In the genomic region with DNA sequence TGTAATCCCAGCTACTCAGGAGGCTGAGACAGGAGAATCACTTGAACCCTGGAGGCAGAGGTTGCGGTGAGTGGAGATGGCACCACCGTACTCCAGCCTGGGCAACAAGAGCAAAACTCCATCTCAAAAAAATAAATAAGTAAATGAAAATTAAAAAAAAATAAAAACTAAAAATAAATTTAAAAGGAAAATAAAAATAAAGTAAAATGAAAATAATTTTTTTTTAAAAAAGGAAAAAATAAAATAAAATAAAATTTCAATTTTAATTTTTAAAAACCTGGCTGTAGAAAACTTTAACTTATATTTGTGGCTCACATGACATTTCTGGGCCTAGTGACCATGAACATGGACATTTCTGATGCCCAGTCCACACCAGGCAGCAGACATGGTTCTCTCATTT, we compare ENCODE assay signal across 19 cellular contexts. TPM values are rescaled to one million over a fixed set of nuclear protein-coding genes. Genes with fewer than 3 reads are reported as not detected.
DNase-seq lines count a peak whose midpoint lies in the region; ATAC-seq, FAIRE-seq and TF ChIP-seq lines count a peak whose summit lies in the region.
"Had no signal": no experiment of that assay in that cellular context is flagged by ENCODE, and none has a peak within 500 bp of the region (broad histone marks: within the 10 kb centered on the region; RNA-seq: fewer than 3 reads in every experiment).

No MANE protein-coding gene starts in this region.

- H3K4me2 ChIP-seq in BLaER1 = peak overlapping the region; percentile 71
- H3K4me2 ChIP-seq in KMS-11 = peak overlapping the region; percentile 60; the same call in 1 of the 2 replicates
- H3K4me2 ChIP-seq in astrocyte (ENCODE audit: low read length) = no peak overlapping the region
- H3K4me2 ChIP-seq in mesenchymal stem cell (ENCODE audit: low read length, poor library complexity, severe bottlenecking) = no peak overlapping the region
- H3K4me2 ChIP-seq: GM23338 had no signal

- H3K9me3 Mint-ChIP-seq in astrocyte (ENCODE audit: unreplicated experiment) = no peaks in the 10 kb centered on the region

- no peaks in the 10 kb centered on the region for H3K27me3 ChIP-seq in BLaER1
- no peaks in the 10 kb centered on the region for H3K27me3 ChIP-seq in KMS-11 (ENCODE audit: insufficient read depth, low read depth)
- peaks cover 5% of the 10 kb centered on the region for H3K27me3 ChIP-seq in astrocyte (ENCODE audit: insufficient read depth, low read length)
- peaks cover 33 to 55% of the 10 kb centered on the region in 2 experiments for H3K27me3 ChIP-seq in mesenchymal stem cell (ENCODE audit: control insufficient read depth in 1 of 2, insufficient read depth in 1 of 2, low read length in 2 of 2)

- H3K4me3 ChIP-seq in BLaER1 (no peak overlapping the region), KMS-11 (IDR thresholded peaks at IDR 0.05; ENCODE audit: insufficient read depth, low read depth, low read length) (no peak overlapping the region), astrocyte (ENCODE audit: insufficient read depth, low read depth, low read length) (no peak overlapping the region), mesenchymal stem cell (ENCODE audit: insufficient read depth in 1 of 2, low read depth in 1 of 2, low read length in 2 of 2) (no peak overlapping the region)
- H3K4me3 ChIP-seq: GM23338 had no signal

- H2BK5ac ChIP-seq in mesenchymal stem cell (ENCODE audit: low read depth, low read length, poor library complexity, severe bottlenecking) = no peak overlapping the region

- no peak overlapping the region for H3K18ac ChIP-seq in mesenchymal stem cell (ENCODE audit: low read depth in 1 of 2, low read length in 2 of 2)

- H4K8ac ChIP-seq in mesenchymal stem cell (ENCODE audit: low read length) = no peak overlapping the region

- H3K4me3 Mint-ChIP-seq in astrocyte (ENCODE audit: unreplicated experiment) = no peak overlapping the region
- H3K4me3 Mint-ChIP-seq: GM23338 had no signal

- H2BK12ac ChIP-seq in mesenchymal stem cell (ENCODE audit: low read length in 2 of 2) = peak overlapping the region in 1 of 2 experiments; percentile 51

- no peak for DNase-seq in astrocyte (ENCODE audit: low read depth)
- no peak for DNase-seq in mesenchymal stem cell
- no peak for DNase-seq in head of caudate nucleus
- DNase-seq in C1 segment of cervical spinal cord (lab: John Stamatoyannopoulos, UW) = no peak
- DNase-seq: BE2C, DND-41, NCI-H1417, NCI-H187 treated with DMSO at 0.1 percent for 48 hours, NCI-H748 treated with DMSO at 0.1 percent for 48 hours, PC-3 had no signal

- H3K23ac ChIP-seq in mesenchymal stem cell (ENCODE audit: low read length in 2 of 2) = peak overlapping the region in 1 of 2 experiments; percentile 14

- H3K27ac Mint-ChIP-seq in astrocyte (ENCODE audit: unreplicated experiment) = peak overlapping the region; percentile 93
- H3K27ac Mint-ChIP-seq: GM23338 had no signal

- no peak overlapping the region for H3K4ac ChIP-seq in mesenchymal stem cell (ENCODE audit: low read depth in 1 of 2, low read length in 2 of 2)

- H3K79me1 ChIP-seq in mesenchymal stem cell (replicated peaks; ENCODE audit: low read length, poor library complexity, severe bottlenecking) = no peaks in the 10 kb centered on the region

- WGBS in mesenchymal stem cell = no CpG with 5 or more reads among the region's 2 CpGs

- H3K4me1 Mint-ChIP-seq in astrocyte (ENCODE audit: low read depth, unreplicated experiment) = peaks cover 15% of the 10 kb centered on the region

- intact Hi-C loops in head of caudate nucleus (cut with DNase I) = no loop called here

- H3K4me1 ChIP-seq in BLaER1 (peaks cover 52% of the 10 kb centered on the region), KMS-11 (ENCODE audit: low read depth, poor library complexity, severe bottlenecking) (peaks cover 45% of the 10 kb centered on the region), astrocyte (ENCODE audit: insufficient read depth, low read length) (no peaks in the 10 kb centered on the region), mesenchymal stem cell (ENCODE audit: control insufficient read depth, insufficient read depth, low read depth, low read length) (peaks cover 11% of the 10 kb centered on the region)
- H3K4me1 ChIP-seq: BE2C had no signal

- H2AFZ ChIP-seq in KMS-11 (ENCODE audit: low read depth) = peak overlapping the region; percentile 46; the same call in 1 of the 2 replicates
- H2AFZ ChIP-seq in astrocyte (ENCODE audit: low read depth, low read length) = no peak overlapping the region
- H2AFZ ChIP-seq in mesenchymal stem cell (ENCODE audit: low read depth, low read length) = no peak overlapping the region

- H3K9me3 ChIP-seq in BLaER1 = no peaks in the 10 kb centered on the region
- H3K9me3 ChIP-seq in astrocyte (ENCODE audit: insufficient read depth, low read depth, low read length) = no peaks in the 10 kb centered on the region
- no peaks in the 10 kb centered on the region for H3K9me3 ChIP-seq in mesenchymal stem cell (ENCODE audit: control insufficient read depth, low read length)
- H3K9me3 ChIP-seq: BE2C had no signal

- no peaks in the 10 kb centered on the region for H3K36me3 Mint-ChIP-seq in astrocyte (ENCODE audit: low read depth, unreplicated experiment)

- H3K14ac ChIP-seq in mesenchymal stem cell (ENCODE audit: low read length in 2 of 2) = no peak overlapping the region

- peak overlapping the region; percentile 27; the same call in 1 of the 2 replicates for H3K27ac ChIP-seq in BLaER1
- H3K27ac ChIP-seq in KMS-11 = peak overlapping the region; percentile 57
- no peak overlapping the region for H3K27ac ChIP-seq in astrocyte (ENCODE audit: low read depth, low read length)
- no peak overlapping the region for H3K27ac ChIP-seq in mesenchymal stem cell (ENCODE audit: low read length, poor library complexity, severe bottlenecking)
- H3K27ac ChIP-seq: 22Rv1 had no signal

- no peak overlapping the region for H2BK15ac ChIP-seq in mesenchymal stem cell (ENCODE audit: low read depth, poor library complexity, severe bottlenecking)

- no peak overlapping the region for H2BK120ac ChIP-seq in mesenchymal stem cell (ENCODE audit: low read depth, low read length)

- TF ChIP-seq CTCF in KMS-11 (conservative IDR thresholded peaks at IDR 0.05; ENCODE audit: low read depth, low read length) = no peak
- TF ChIP-seq CTCF in astrocyte (IDR thresholded peaks at IDR 0.05; ENCODE audit: insufficient read depth, low read depth, low read length) = no peak

- peak overlapping the region; percentile 15 for H2AK5ac ChIP-seq in mesenchymal stem cell (ENCODE audit: low read length, severe bottlenecking)

- no peak overlapping the region for H4K91ac ChIP-seq in mesenchymal stem cell (ENCODE audit: low read length)

- H3K9ac ChIP-seq in BLaER1 (no peak overlapping the region), KMS-11 (0 out of 2 replicates have a peak overlapping the region, but pooled peaks have one; percentile 25), astrocyte (ENCODE audit: low read length) (no peak overlapping the region), mesenchymal stem cell (ENCODE audit: low read length) (no peak overlapping the region)

- H3K27me3 Mint-ChIP-seq in astrocyte (ENCODE audit: low read depth, unreplicated experiment) = no peaks in the 10 kb centered on the region

- no peak for ATAC-seq in HG03108 (IDR thresholded peaks at IDR 0.05; ENCODE audit: unreplicated experiment)
- no peak for ATAC-seq in HG03095 (IDR thresholded peaks at IDR 0.05; ENCODE audit: unreplicated experiment)
- ATAC-seq: GM23338, PC-3 had no signal

- H4K20me1 ChIP-seq in BLaER1 = no peaks in the 10 kb centered on the region
- H4K20me1 ChIP-seq in KMS-11 (ENCODE audit: insufficient read depth) = no peaks in the 10 kb centered on the region
- H4K20me1 ChIP-seq in astrocyte (ENCODE audit: insufficient read depth, low read length) = no peaks in the 10 kb centered on the region

- FAIRE-seq in astrocyte (lab: Jason Lieb, UNC) = no peak

- H3K79me2 ChIP-seq in KMS-11 (ENCODE audit: insufficient read depth, low read depth) = no peaks in the 10 kb centered on the region
- no peaks in the 10 kb centered on the region for H3K79me2 ChIP-seq in astrocyte (ENCODE audit: insufficient read depth, low read length)

- no peaks in the 10 kb centered on the region for H3K36me3 ChIP-seq in BLaER1
- no peaks in the 10 kb centered on the region for H3K36me3 ChIP-seq in KMS-11 (ENCODE audit: insufficient read depth)
- no peaks in the 10 kb centered on the region for H3K36me3 ChIP-seq in astrocyte (ENCODE audit: insufficient read depth, low read length)
- H3K36me3 ChIP-seq in mesenchymal stem cell (ENCODE audit: control insufficient read depth in 1 of 2, insufficient read depth in 2 of 2, low read depth in 1 of 2, low read length in 2 of 2) = no peaks in the 10 kb centered on the region
- H3K36me3 ChIP-seq: BE2C had no signal

RNA-seq across cellular contexts. Expression of gene HCK, which starts 16.1 kb away (rescaled TPM):
- total RNA-seq in astrocyte = 0.34 and 0.53 TPM in 2 replicates
- not detected for polyA plus RNA-seq in mesenchymal stem cell (2013, experiment 1 of 2)
- 0.03 TPM for polyA plus RNA-seq in mesenchymal stem cell (2013, experiment 2 of 2)
- total RNA-seq: NCI-H460, PC-3, SK-MEL-5 had no signal
- polyA plus RNA-seq: AG04450, GM23338 had no signal

RNA-seq across cellular contexts. Expression of gene TM9SF4, which starts 41.3 kb away (rescaled TPM):
- total RNA-seq in astrocyte = 64.0 and 71.8 TPM in 2 replicates
- polyA plus RNA-seq in mesenchymal stem cell (2013, experiment 1 of 2) = 84.0 TPM
- polyA plus RNA-seq in mesenchymal stem cell (2013, experiment 2 of 2) = 82.0 TPM

RNA-seq across cellular contexts. Expression of gene CCM2L, which starts 57.9 kb away (rescaled TPM):
- 0.11 TPM in 1 of 2 replicates, not detected in the other for total RNA-seq in astrocyte
- not detected for polyA plus RNA-seq in mesenchymal stem cell (2013, experiment 1 of 2)
- polyA plus RNA-seq in mesenchymal stem cell (2013, experiment 2 of 2) = not detected
- total RNA-seq: NCI-H460, PC-3 had no signal
- polyA plus RNA-seq: AG04450 had no signal

Comparison
In these comparisons a context has a peak if more than half of its experiments do, and no peak if none do; other contexts are left out.
1. H3K27ac ChIP-seq: peak in BLaER1 (single experiment) and KMS-11 (single experiment); none in astrocyte (single experiment) and mesenchymal stem cell (single experiment).
2. H3K4me2 ChIP-seq: peak in BLaER1 (single experiment) and KMS-11 (single experiment); none in astrocyte (single experiment) and mesenchymal stem cell (single experiment).